1 cellular context compared by ENCODE assay signal in genomic region chr2:227765788-227766187, GRCh38.
TF ChIP-seq lines count a peak whose summit lies in the region.

No MANE protein-coding gene starts in this region.

TF ChIP-seq in HepG2, 621 proteins besides CTCF, POLR2A, EP300 and RAD21:
- TF ChIP-seq ATRX (CRISPR knock-in tag; IDR thresholded peaks at IDR 0.05; ENCODE audit: borderline replicate concordance) (no peak), ZSCAN31 (CRISPR knock-in tag; IDR thresholded peaks at IDR 0.05; ENCODE audit: low read depth) (no peak), ZNF251 (CRISPR knock-in tag; IDR thresholded peaks at IDR 0.05) (no peak), RBAK (CRISPR knock-in tag; IDR thresholded peaks at IDR 0.05) (no peak), TARDBP (CRISPR knock-in tag; IDR thresholded peaks at IDR 0.05) (no peak)
- TF ChIP-seq, protein P1, sequence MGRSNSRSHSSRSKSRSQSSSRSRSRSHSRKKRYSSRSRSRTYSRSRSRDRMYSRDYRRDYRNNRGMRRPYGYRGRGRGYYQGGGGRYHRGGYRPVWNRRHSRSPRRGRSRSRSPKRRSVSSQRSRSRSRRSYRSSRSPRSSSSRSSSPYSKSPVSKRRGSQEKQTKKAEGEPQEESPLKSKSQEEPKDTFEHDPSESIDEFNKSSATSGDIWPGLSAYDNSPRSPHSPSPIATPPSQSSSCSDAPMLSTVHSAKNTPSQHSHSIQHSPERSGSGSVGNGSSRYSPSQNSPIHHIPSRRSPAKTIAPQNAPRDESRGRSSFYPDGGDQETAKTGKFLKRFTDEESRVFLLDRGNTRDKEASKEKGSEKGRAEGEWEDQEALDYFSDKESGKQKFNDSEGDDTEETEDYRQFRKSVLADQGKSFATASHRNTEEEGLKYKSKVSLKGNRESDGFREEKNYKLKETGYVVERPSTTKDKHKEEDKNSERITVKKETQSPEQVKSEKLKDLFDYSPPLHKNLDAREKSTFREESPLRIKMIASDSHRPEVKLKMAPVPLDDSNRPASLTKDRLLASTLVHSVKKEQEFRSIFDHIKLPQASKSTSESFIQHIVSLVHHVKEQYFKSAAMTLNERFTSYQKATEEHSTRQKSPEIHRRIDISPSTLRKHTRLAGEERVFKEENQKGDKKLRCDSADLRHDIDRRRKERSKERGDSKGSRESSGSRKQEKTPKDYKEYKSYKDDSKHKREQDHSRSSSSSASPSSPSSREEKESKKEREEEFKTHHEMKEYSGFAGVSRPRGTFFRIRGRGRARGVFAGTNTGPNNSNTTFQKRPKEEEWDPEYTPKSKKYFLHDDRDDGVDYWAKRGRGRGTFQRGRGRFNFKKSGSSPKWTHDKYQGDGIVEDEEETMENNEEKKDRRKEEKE (IDR thresholded peaks at IDR 0.05), result no peak
- TF ChIP-seq, protein P2, sequence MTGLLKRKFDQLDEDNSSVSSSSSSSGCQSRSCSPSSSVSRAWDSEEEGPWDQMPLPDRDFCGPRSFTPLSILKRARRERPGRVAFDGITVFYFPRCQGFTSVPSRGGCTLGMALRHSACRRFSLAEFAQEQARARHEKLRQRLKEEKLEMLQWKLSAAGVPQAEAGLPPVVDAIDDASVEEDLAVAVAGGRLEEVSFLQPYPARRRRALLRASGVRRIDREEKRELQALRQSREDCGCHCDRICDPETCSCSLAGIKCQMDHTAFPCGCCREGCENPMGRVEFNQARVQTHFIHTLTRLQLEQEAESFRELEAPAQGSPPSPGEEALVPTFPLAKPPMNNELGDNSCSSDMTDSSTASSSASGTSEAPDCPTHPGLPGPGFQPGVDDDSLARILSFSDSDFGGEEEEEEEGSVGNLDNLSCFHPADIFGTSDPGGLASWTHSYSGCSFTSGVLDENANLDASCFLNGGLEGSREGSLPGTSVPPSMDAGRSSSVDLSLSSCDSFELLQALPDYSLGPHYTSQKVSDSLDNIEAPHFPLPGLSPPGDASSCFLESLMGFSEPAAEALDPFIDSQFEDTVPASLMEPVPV (CRISPR knock-in tag; IDR thresholded peaks at IDR 0.05), result 0 out of 2 replicates have a peak, but pooled peaks have one; percentile 7
